Comparison of ENCODE assay signal across 20 cellular contexts in genomic region chr2:191299009-191299408, GRCh38. TPM values are rescaled to one million over a fixed set of nuclear protein-coding genes. Genes with fewer than 3 reads are reported as not detected.
DNase-seq lines count a peak whose midpoint lies in the region; ATAC-seq, FAIRE-seq and TF ChIP-seq lines count a peak whose summit lies in the region.
"Had no signal": no experiment of that assay in that cellular context is flagged by ENCODE, and none has a peak within 500 bp of the region (broad histone marks: within the 10 kb centered on the region; RNA-seq: fewer than 3 reads in every experiment).

No MANE protein-coding gene starts in this region.

- no peak overlapping the region for H3K23ac ChIP-seq in H1 (ENCODE audit: insufficient read length)

- H2BK5ac ChIP-seq in H1 (ENCODE audit: low read depth, low read length): no peak overlapping the region

- no peaks in the 10 kb centered on the region for H3K36me3 ChIP-seq in BJ (ENCODE audit: control insufficient read depth, insufficient read depth, low read length)
- H3K36me3 ChIP-seq in H1 (ENCODE audit: control insufficient read depth in 2 of 4, insufficient read depth in 4 of 4, low read length in 3 of 4): peaks cover 0 to 3% (median 0%) of the 10 kb centered on the region in 4 experiments; a peak in 1 of 8 replicates
- H3K36me3 ChIP-seq in osteoblast (ENCODE audit: insufficient read depth, low read length): peaks cover 31% of the 10 kb centered on the region
- H3K36me3 ChIP-seq in pancreas: no peaks in the 10 kb centered on the region
- H3K36me3 ChIP-seq: breast epithelium, uterus had no signal

- H2BK12ac ChIP-seq in H1 (ENCODE audit: low read depth, low read length): no peak overlapping the region

- TF ChIP-seq RAD21 in Ishikawa (IDR thresholded peaks at IDR 0.05; ENCODE audit: low read depth) (peak; percentile 36; the same call in 1 of the 2 replicates), H1 (IDR thresholded peaks at IDR 0.05 in 1 of 2, conservative IDR thresholded peaks at IDR 0.05 in 1 of 2; ENCODE audit: low read depth in 2 of 2, low read length in 2 of 2) (peak; percentile 26 to 51; a peak in 3 of 4 replicates)

- H2BK20ac ChIP-seq in H1 (ENCODE audit: low read length): no peak overlapping the region

- no peak overlapping the region for H4K8ac ChIP-seq in H1 (ENCODE audit: extremely low read depth, insufficient read depth, low read length)

- TF ChIP-seq POLR2A in H1 (IDR thresholded peaks at IDR 0.05; ENCODE audit: control extremely low read depth in 1 of 2, low read depth in 2 of 2, low read length in 2 of 2): no peak

- H3K56ac ChIP-seq in H1 (replicated peaks; ENCODE audit: insufficient read length, low read depth, low read length): no peak overlapping the region

- no peak overlapping the region for H3K14ac ChIP-seq in H1 (ENCODE audit: insufficient read length)

- CTCF ChIA-PET in BJ (lab: Yijun Ruan, JAX) (interaction anchor here (0.6 to 2.5 kb wide), 3 partner anchors 43 to 201 kb away, joined by 3 to 9 read pairs (median 4); no protein-coding TSS in a partner anchor), H1 (lab: Charles Lee; ENCODE audit: partially characterized antibody) (interaction anchor here (0.6 to 1.3 kb wide), 7 partner anchors 10 to 216 kb away, joined by 3 to 8 read pairs (median 4); no protein-coding TSS in a partner anchor)

- ATAC-seq in pancreas: no peak
- ATAC-seq: stimulated activated naive CD8-positive, alpha-beta T cell treated with anti-CD3 and anti-CD28 coated beads, Interleukin-15, Interleukin-2, amounts not matched to agents 100 U/mL and 50 U/mL, for 24 hours had no signal

- intact Hi-C loops in pancreas (cut with DNase I): no loop called here

- no peak overlapping the region for H3K4me2 ChIP-seq in H1 (ENCODE audit: insufficient read depth in 1 of 2, low read depth in 2 of 2, low read length in 2 of 2)
- no peak overlapping the region for H3K4me2 ChIP-seq in osteoblast (ENCODE audit: insufficient read depth, low read length)
- H3K4me2 ChIP-seq: PC-9 had no signal

- H4K20me1 ChIP-seq in H1 (replicated peaks in 1 of 2; ENCODE audit: control insufficient read depth in 1 of 2, insufficient read depth in 2 of 2, low read length in 2 of 2) (peaks cover 1 to 2% of the 10 kb centered on the region in 2 experiments), osteoblast (ENCODE audit: insufficient read depth, low read length) (peaks cover 10% of the 10 kb centered on the region)

- POLR2A ChIA-PET in BJ (lab: Charles Lee) (no interaction called here), H1 (lab: Charles Lee; ENCODE audit: partially characterized antibody) (no interaction called here)

- H2AFZ ChIP-seq in H1 (ENCODE audit: low read length) (no peak overlapping the region), osteoblast (ENCODE audit: low read length) (no peak overlapping the region)
- H2AFZ ChIP-seq: PC-9 had no signal

- H2AK5ac ChIP-seq in H1 (ENCODE audit: low read depth, low read length): no peak overlapping the region

- H3K18ac ChIP-seq in H1 (ENCODE audit: extremely low read depth, low read length): no peak overlapping the region

- H3K27ac ChIP-seq in H1 (ENCODE audit: low read depth, low read length) (no peak overlapping the region), osteoblast (ENCODE audit: low read depth, low read length) (peak overlapping the region; percentile 4), pancreas (no peak overlapping the region)
- H3K27ac ChIP-seq: breast epithelium, PC-9, skin epidermis, uterus had no signal

- H3K9ac ChIP-seq in H1 (replicated peaks in 1 of 4; ENCODE audit: extremely low read depth in 1 of 4, low read depth in 3 of 4, low read length in 3 of 4): no peak overlapping the region

- no peak overlapping the region for H4K5ac ChIP-seq in H1 (ENCODE audit: insufficient read length, low read depth, low read length)

- FAIRE-seq in H1 (lab: Jason Lieb, UNC): no peak
- no peak for FAIRE-seq in pancreas (lab: Jason Lieb, UNC)
- FAIRE-seq: frontal cortex had no signal

- no peak overlapping the region for H3K4ac ChIP-seq in H1 (replicated peaks; ENCODE audit: insufficient read length, low read depth, low read length)

- 96% methylated on average over 2 of the region's 2 CpGs; no CpG with 5 or more reads in 1 of the 2 experiments for WGBS in H1 (ENCODE audit: extremely low coverage in 1 of 2, insufficient coverage in 1 of 2, insufficient read length in 1 of 2, insufficient replicate concordance in 2 of 2, low coverage in 1 of 2, low lambda C conversion rate in 2 of 2, missing lambda C conversion rate in 1 of 2), 2 experiments
- WGBS in pancreas, 2 donors: 55 to 75% methylated on average over 2 of the region's 2 CpGs

- H3K79me1 ChIP-seq in H1 (ENCODE audit: low read depth, low read length): no peaks in the 10 kb centered on the region; the same call in 1 of the 2 replicates

- H3K4me1 ChIP-seq in H1 (replicated peaks in 1 of 4; ENCODE audit: control insufficient read depth in 3 of 4, insufficient read depth in 4 of 4, low read length in 3 of 4) (no peaks in the 10 kb centered on the region), osteoblast (ENCODE audit: insufficient read depth, low read length) (peaks cover 39% of the 10 kb centered on the region), pancreas (peaks cover 9 to 39% (median 29%) of the 10 kb centered on the region in 3 donors)
- H3K4me1 ChIP-seq: uterus had no signal

- no peak overlapping the region for H3K4me3 ChIP-seq in BJ (ENCODE audit: low read depth, low read length)
- no peak overlapping the region for H3K4me3 ChIP-seq in H1 (ENCODE audit: extremely low read depth in 1 of 4, insufficient read depth in 2 of 4, low read depth in 3 of 4, low read length in 4 of 4)
- H3K4me3 ChIP-seq in osteoblast (ENCODE audit: insufficient read depth, low read length): no peak overlapping the region
- no peak overlapping the region for H3K4me3 ChIP-seq in pancreas
- H3K4me3 ChIP-seq: breast epithelium, MG63, PC-9, skin epidermis, uterus had no signal

- H2BK15ac ChIP-seq in H1 (ENCODE audit: low read length): no peak overlapping the region

- TF ChIP-seq EP300 in Ishikawa (IDR thresholded peaks at IDR 0.05; ENCODE audit: borderline replicate concordance) (no peak), H1 (IDR thresholded peaks at IDR 0.05; ENCODE audit: borderline replicate concordance in 1 of 2, low read depth in 2 of 2, low read length in 2 of 2) (no peak)

- H4K91ac ChIP-seq in H1 (replicated peaks; ENCODE audit: insufficient read length, low read length): no peak overlapping the region

- DNase-seq in BJ (ENCODE audit: low read depth): no peak
- no peak for DNase-seq in H1 (ENCODE audit: low read depth in 1 of 2, low spot score in 2 of 2)
- DNase-seq in osteoblast (ENCODE audit: insufficient read length, low spot score, missing footprints): no peak
- no peak for DNase-seq in pancreas
- DNase-seq in NCI-H128 (lab: John Stamatoyannopoulos, UW; ENCODE audit: unreplicated experiment): no peak
- no peak for DNase-seq in HuH-7.5 (ENCODE audit: low spot score)
- no peak for DNase-seq in stimulated activated CD4-positive, alpha-beta T cell treated with anti-CD3 and anti-CD28 coated beads, Interleukin-4, amount 100 ng/mL, for 24 hours
- DNase-seq: activated naive CD4-positive, alpha-beta T cell treated with Interleukin-2 at 50 U/mL for 16 hours; effector CD4-positive, alpha-beta T cell; GF-D8; MG63; midbrain; NCI-H2029; PC-9; stimulated activated naive CD8-positive, alpha-beta T cell treated with anti-CD3 and anti-CD28 coated beads, Interleukin-15, Interleukin-2, amounts not matched to agents 100 U/mL and 50 U/mL, for 24 hours; uterus had no signal

- H3K27me3 ChIP-seq in BJ (ENCODE audit: control insufficient read depth, insufficient read depth, low read length) (no peaks in the 10 kb centered on the region), H1 (replicated peaks in 1 of 4; ENCODE audit: control insufficient read depth in 3 of 4, extremely low read depth in 1 of 4, insufficient read depth in 3 of 4, low read length in 3 of 4) (no peaks in the 10 kb centered on the region), osteoblast (ENCODE audit: insufficient read depth, low read length) (no peaks in the 10 kb centered on the region), pancreas (no peaks in the 10 kb centered on the region)
- H3K27me3 ChIP-seq: breast epithelium, MG63, uterus had no signal

- H2BK120ac ChIP-seq in H1 (replicated peaks; ENCODE audit: low read depth, low read length): no peak overlapping the region

- H3K79me2 ChIP-seq in H1 (ENCODE audit: control insufficient read depth in 1 of 2, insufficient read depth in 2 of 2, low read length in 2 of 2): peaks cover 0 to 51% of the 10 kb centered on the region in 2 experiments; a peak in 2 of 4 replicates
- peaks cover 87% of the 10 kb centered on the region for H3K79me2 ChIP-seq in osteoblast (ENCODE audit: insufficient read depth, low read length)

- TF ChIP-seq CTCF in BJ (IDR thresholded peaks at IDR 0.05; ENCODE audit: insufficient read depth, low read depth, low read length): peak; percentile 43; the same call in 1 of the 2 replicates
- peak in 2 of 3 experiments; percentile 15 to 21; a peak in 2 of 4 replicates for TF ChIP-seq CTCF in H1 (IDR thresholded peaks at IDR 0.05; ENCODE audit: control extremely low read depth in 1 of 3, insufficient read depth in 1 of 3, low read depth in 1 of 3, low read length in 3 of 3)
- peak; percentile 51 for TF ChIP-seq CTCF in osteoblast (IDR thresholded peaks at IDR 0.05; ENCODE audit: extremely low read depth, low read depth, low read length)
- no peak for TF ChIP-seq CTCF in pancreas (IDR thresholded peaks at IDR 0.05)

- H3K9me3 ChIP-seq in H1 (ENCODE audit: insufficient read depth in 2 of 2, low read depth in 1 of 2, low read length in 1 of 2) (no peaks in the 10 kb centered on the region), osteoblast (ENCODE audit: low read depth, low read length) (no peaks in the 10 kb centered on the region), pancreas (no peaks in the 10 kb centered on the region)
- H3K9me3 ChIP-seq: breast epithelium, MG63, uterus had no signal

- no peaks in the 10 kb centered on the region for H3K23me2 ChIP-seq in H1 (ENCODE audit: low read depth, low read length)

TF ChIP-seq in H1, 55 proteins besides CTCF, POLR2A, EP300 and RAD21 (continues in another document):
- no peak for TF ChIP-seq NRF1 (IDR thresholded peaks at IDR 0.05; ENCODE audit: low read depth, low read length)
- no peak for TF ChIP-seq MAFK (IDR thresholded peaks at IDR 0.05; ENCODE audit: low read depth, low read length)

RNA-seq across cellular contexts. Expression of gene MYO1B, which starts 53.8 kb away (rescaled TPM):
- 87.2 and 122 TPM in 2 replicates for polyA plus RNA-seq in BJ (2011; rRNA removed)
- polyA minus RNA-seq in BJ (2011; rRNA and poly(A)+ RNA removed): 93.1 and 118 TPM in 2 replicates
- 55.5 and 61.2 TPM in 2 replicates for total RNA-seq in H1 (2021; fragmentation: NEBNext Ultra II Directional; extraction: Animal tissue kit (Norgen Biotek cat#: 25700))
- 8.7 and 15.5 TPM in 2 replicates for polyA plus RNA-seq in H1 (2011; rRNA removed)
- polyA plus RNA-seq in H1 (2011; cell fraction: cytosol; rRNA removed): 19.2 TPM
- 14.5 TPM for polyA plus RNA-seq in H1 (2011; cell fraction: nucleus; rRNA removed)
- polyA plus RNA-seq in H1 (2012, experiment 1 of 2): 25.4 to 39.3 TPM (median 30.2 TPM) in 4 replicates
- polyA plus RNA-seq in H1 (2012, experiment 2 of 2): 7.5 TPM
- 25.9 TPM for polyA plus RNA-seq in H1 (2013, experiment 1 of 2)
- 25.8 TPM for polyA plus RNA-seq in H1 (2013, experiment 2 of 2)
- 47.7 and 68.1 TPM in 2 replicates for polyA minus RNA-seq in H1 (2011; rRNA and poly(A)+ RNA removed)
- polyA minus RNA-seq in H1 (2011; cell fraction: cytosol; rRNA and poly(A)+ RNA removed): 34.9 TPM
- 70.6 TPM for polyA minus RNA-seq in H1 (2011; cell fraction: nucleus; rRNA and poly(A)+ RNA removed)
- total RNA-seq in osteoblast: 229 and 246 TPM in 2 replicates
- total RNA-seq in pancreas: 100 to 1,000 TPM in 1 of 6 donors, 10 to 100 TPM in 5; 54.2 to 102 (median 58.4) TPM
- polyA plus RNA-seq in pancreas: 10 to 100 TPM; 28.6 to 48.3 TPM

Comparison
In these comparisons a context has a peak if more than half of its experiments do, and no peak if none do; other contexts are left out.
1. CTCF ChIP-seq: peak in BJ (single experiment), H1 (2 of 3) and osteoblast (single experiment); none in pancreas (0 of 4).